13 cellular contexts compared by ENCODE assay signal in genomic region chr13:26965976-26966375, GRCh38.
DNase-seq lines count a peak whose midpoint lies in the region; ATAC-seq and TF ChIP-seq lines count a peak whose summit lies in the region.
"Had no signal": no experiment of that assay in that cellular context is flagged by ENCODE, and none has a peak within 500 bp of the region (broad histone marks: within the 10 kb centered on the region; RNA-seq: fewer than 3 reads in every experiment).

No MANE protein-coding gene starts in this region.

- peak; percentile 16 for DNase-seq in AG10803 (ENCODE audit: low read depth)
- peak; percentile 80 for DNase-seq in NCI-H146 (lab: John Stamatoyannopoulos, UW)
- peak in 5 of 7 donors; percentile 24 to 63 (median 42) for DNase-seq in adrenal gland
- peak; percentile 74 for DNase-seq in left lobe of liver (ENCODE audit: low spot score)
- DNase-seq in CD14-positive monocyte (ENCODE audit: low spot score) = no peak
- DNase-seq in NCI-H1048 (lab: John Stamatoyannopoulos, UW) = no peak
- no peak for DNase-seq in D341Med (ENCODE audit: low spot score)
- DNase-seq: activated CD8-positive, alpha-beta memory T cell treated with anti-CD3 and anti-CD28 coated beads for 24 hours; activated naive CD8-positive, alpha-beta T cell treated with anti-CD3 and anti-CD28 coated beads for 36 hours; SW 1271; upper lobe of right lung had no signal

- 66 to 89% (median 72%) methylated on average over 12 of the region's 12 CpGs for WGBS in adrenal gland, 4 donors

- intact Hi-C loops in adrenal gland (cut with DNase I) = no loop called here
- intact Hi-C loops in CD14-positive monocyte (cut with micrococcal nuclease) = no loop called here

- no peaks in the 10 kb centered on the region for H3K36me3 Mint-ChIP-seq in CD14-positive monocyte
- H3K36me3 Mint-ChIP-seq: activated naive CD8-positive, alpha-beta T cell treated with anti-CD3 and anti-CD28 coated beads for 36 hours had no signal

- TF ChIP-seq CTCF in AG10803 (conservative IDR thresholded peaks at IDR 0.05; ENCODE audit: low read length) (no peak), adrenal gland (IDR thresholded peaks at IDR 0.05) (no peak), CD14-positive monocyte (IDR thresholded peaks at IDR 0.05) (no peak)

- no peaks in the 10 kb centered on the region for H3K4me1 Mint-ChIP-seq in CD14-positive monocyte
- H3K4me1 Mint-ChIP-seq: activated naive CD8-positive, alpha-beta T cell treated with anti-CD3 and anti-CD28 coated beads for 36 hours had no signal

- no peak overlapping the region for H3K27ac Mint-ChIP-seq in CD14-positive monocyte
- H3K27ac Mint-ChIP-seq: activated naive CD8-positive, alpha-beta T cell treated with anti-CD3 and anti-CD28 coated beads for 36 hours had no signal

- H3K4me3 ChIP-seq in AG10803 (ENCODE audit: low read length) (no peak overlapping the region), adrenal gland (no peak overlapping the region)
- H3K4me3 ChIP-seq: upper lobe of right lung had no signal

- no peak for TF ChIP-seq POLR2A in adrenal gland (IDR thresholded peaks at IDR 0.05)

- no peaks in the 10 kb centered on the region for H3K9me3 Mint-ChIP-seq in CD14-positive monocyte
- H3K9me3 Mint-ChIP-seq: activated naive CD8-positive, alpha-beta T cell treated with anti-CD3 and anti-CD28 coated beads for 36 hours had no signal

- H3K36me3 ChIP-seq in adrenal gland (replicated peaks in 1 of 2) = no peaks in the 10 kb centered on the region
- H3K36me3 ChIP-seq: upper lobe of right lung had no signal

- H3K27me3 Mint-ChIP-seq in CD14-positive monocyte (ENCODE audit: low read depth in 3 of 3) = peaks cover 0 to 1% (median 0%) of the 10 kb centered on the region in 3 donors
- H3K27me3 Mint-ChIP-seq: activated naive CD8-positive, alpha-beta T cell treated with anti-CD3 and anti-CD28 coated beads for 36 hours had no signal

- ATAC-seq in left lobe of liver (peak; percentile 10), GM21619 (IDR thresholded peaks at IDR 0.05; ENCODE audit: unreplicated experiment) (no peak)
- ATAC-seq: upper lobe of right lung had no signal

- H3K9me3 ChIP-seq in adrenal gland (replicated peaks in 1 of 3) = no peaks in the 10 kb centered on the region
- H3K9me3 ChIP-seq: upper lobe of right lung had no signal

- peaks cover 15% of the 10 kb centered on the region for H3K27me3 ChIP-seq in adrenal gland
- H3K27me3 ChIP-seq: upper lobe of right lung had no signal

- H3K4me1 ChIP-seq in adrenal gland (replicated peaks in 1 of 2) = peaks cover 0 to 8% of the 10 kb centered on the region in 2 donors

- H3K4me3 Mint-ChIP-seq in CD14-positive monocyte = no peak overlapping the region
- H3K4me3 Mint-ChIP-seq: activated naive CD8-positive, alpha-beta T cell treated with anti-CD3 and anti-CD28 coated beads for 36 hours had no signal

- peak overlapping the region in 1 of 5 donors; percentile 50 for H3K27ac ChIP-seq in adrenal gland
- H3K27ac ChIP-seq: C4-2B, upper lobe of right lung had no signal

Comparison
In these comparisons a context has a peak if more than half of its experiments do, and no peak if none do; other contexts are left out.
1. DNase-seq: peak in AG10803 (single experiment), NCI-H146 (single experiment), adrenal gland (5 of 7) and left lobe of liver (single experiment); none in CD14-positive monocyte (single experiment), NCI-H1048 (single experiment) and D341Med (single experiment).